14 cellular contexts compared by ENCODE assay signal in the genomic region with DNA sequence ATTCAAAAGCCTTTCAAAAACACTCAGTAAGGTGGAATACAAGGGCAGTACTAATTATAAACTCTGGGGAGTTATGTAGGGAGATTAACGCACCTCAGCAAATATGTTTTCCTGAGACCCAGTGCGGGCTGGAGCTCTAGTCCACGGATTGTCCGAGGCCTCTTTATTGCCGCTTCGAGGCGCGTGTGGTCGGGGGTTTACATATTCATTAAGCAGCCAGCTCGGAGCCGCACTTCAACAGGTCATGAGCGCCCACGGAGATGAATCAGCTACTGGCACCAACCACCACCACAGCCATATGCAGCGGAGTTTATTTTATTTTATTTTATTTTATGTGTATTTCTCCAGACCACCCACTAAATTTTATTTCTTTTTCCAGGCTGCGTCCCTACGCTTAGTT.
"Had no signal": no experiment of that assay in that cellular context is flagged by ENCODE, and none has a peak within 500 bp of the region (broad histone marks: within the 10 kb centered on the region; RNA-seq: fewer than 3 reads in every experiment).

No MANE protein-coding gene starts in this region.

- H3K4me1 ChIP-seq: body of pancreas, lower lobe of right lung, transverse colon had no signal

- H3K4me2 ChIP-seq: hepatocyte had no signal

- H3K36me3 Mint-ChIP-seq: naive thymus-derived CD8-positive, alpha-beta T cell had no signal

- H3K27me3 ChIP-seq: body of pancreas, hepatocyte, transverse colon had no signal

- H3K9me3 ChIP-seq: body of pancreas, lower lobe of right lung, neutrophil, transverse colon had no signal

- H3K36me3 ChIP-seq: lower lobe of right lung, neutrophil, transverse colon had no signal

- DNase-seq: activated CD4-positive, alpha-beta memory T cell treated with anti-CD3 and anti-CD28 coated beads, Interleukin-2, amount 10 ng/mL, durations not matched to agents 7 days and 5 days; activated T-cell treated with anti-CD3 and anti-CD28 coated beads, Interleukin-2, amount 50 U/mL, for 48 hours; body of pancreas; effector memory CD4-positive, alpha-beta T cell; lower lobe of right lung; naive thymus-derived CD8-positive, alpha-beta T cell; right cardiac atrium; small intestine; transverse colon had no signal

- H3K4me3 Mint-ChIP-seq: activated CD4-positive, alpha-beta memory T cell treated with anti-CD3 and anti-CD28 coated beads, Interleukin-2, amount 10 ng/mL, durations not matched to agents 7 days and 5 days; central memory CD8-positive, alpha-beta T cell had no signal

- H3K4me1 Mint-ChIP-seq: central memory CD8-positive, alpha-beta T cell had no signal

- H3K27ac Mint-ChIP-seq: activated CD4-positive, alpha-beta memory T cell treated with anti-CD3 and anti-CD28 coated beads, Interleukin-2, amount 10 ng/mL, durations not matched to agents 7 days and 5 days had no signal

- H3K9me3 Mint-ChIP-seq: activated CD4-positive, alpha-beta memory T cell treated with anti-CD3 and anti-CD28 coated beads, Interleukin-2, amount 10 ng/mL, durations not matched to agents 7 days and 5 days; central memory CD8-positive, alpha-beta T cell; T-helper 1 cell treated with Interleukin-12 subunit alpha and Interleukin-12 subunit beta and Interleukin-4 antibody, amounts not matched to agents 30 μg/mL and 1 μg/mL, for 36 hours had no signal

- ATAC-seq: body of pancreas, lower lobe of right lung, right cardiac atrium, SK-N-SH treated with all-trans-retinoic acid at 6 μM for 48 hours had no signal

- H3K4me3 ChIP-seq: body of pancreas, hepatocyte, lower lobe of right lung, transverse colon had no signal

- H3K27me3 Mint-ChIP-seq: activated CD4-positive, alpha-beta memory T cell treated with anti-CD3 and anti-CD28 coated beads, Interleukin-2, amount 10 ng/mL, durations not matched to agents 7 days and 5 days had no signal

- H3K79me2 ChIP-seq: hepatocyte had no signal

- H3K27ac ChIP-seq: body of pancreas, hepatocyte, lower lobe of right lung, neutrophil, transverse colon had no signal

- H2AFZ ChIP-seq: hepatocyte had no signal
